Comparison of ENCODE assay signal across 15 cellular contexts in the genomic region with DNA sequence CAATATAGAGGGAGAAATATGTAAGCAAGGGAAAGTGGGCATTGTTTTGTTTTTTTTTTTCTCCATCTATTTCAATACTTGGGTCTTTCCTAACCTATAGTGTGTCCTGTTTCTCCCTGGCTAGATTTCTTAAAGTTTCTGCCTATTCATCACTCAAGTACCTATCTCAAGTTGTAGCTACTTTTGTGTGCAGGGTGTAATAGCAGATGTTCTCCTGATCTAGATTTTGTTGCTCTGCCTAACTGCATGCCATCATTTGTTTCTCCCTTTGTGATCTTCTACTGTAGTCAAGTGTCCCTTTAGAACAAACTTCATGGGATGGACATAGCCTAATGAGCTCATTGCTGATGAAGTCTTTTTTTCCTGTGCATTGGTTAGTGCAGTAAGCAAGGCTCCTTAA. TPM values are rescaled to one million over a fixed set of nuclear protein-coding genes. Genes with fewer than 3 reads are reported as not detected.
DNase-seq lines count a peak whose midpoint lies in the region; ATAC-seq, FAIRE-seq and TF ChIP-seq lines count a peak whose summit lies in the region.
"Had no signal": no experiment of that assay in that cellular context is flagged by ENCODE, and none has a peak within 500 bp of the region (broad histone marks: within the 10 kb centered on the region; RNA-seq: fewer than 3 reads in every experiment).

No MANE protein-coding gene starts in this region.

- H3K4me3 Mint-ChIP-seq in T-cell, result no peak overlapping the region
- no peak overlapping the region for H3K4me3 Mint-ChIP-seq in stimulated activated effector memory CD8-positive, alpha-beta T cell treated with anti-CD3 and anti-CD28 coated beads, Interleukin-12 subunit alpha, Interleukin-12 subunit beta, amount 100 ng/mL, for 72 hours

- peaks cover 64% of the 10 kb centered on the region for H3K79me2 ChIP-seq in HepG2 (ENCODE audit: insufficient read depth, low read length)

- H3K36me3 ChIP-seq in HepG2 (replicated peaks in 1 of 2; ENCODE audit: control insufficient read depth in 1 of 2, insufficient read depth in 2 of 2, low read length in 2 of 2) (peaks cover 23 to 66% of the 10 kb centered on the region in 2 experiments), right lobe of liver (no peaks in the 10 kb centered on the region), brain microvascular endothelial cell (replicated peaks) (peaks cover 4% of the 10 kb centered on the region), BE2C (peaks cover 48% of the 10 kb centered on the region)

- no peak for FAIRE-seq in HepG2 (lab: Jason Lieb, UNC)

- BruUV-seq in HepG2 (replicated peaks; lab: Mats Ljungman, UMichigan), result no TSS peak

- H3K4me2 ChIP-seq in HepG2 (ENCODE audit: low read depth, low read length), result no peak overlapping the region

- H3K4me3 ChIP-seq in HepG2 (replicated peaks in 1 of 3; ENCODE audit: insufficient read depth in 1 of 3, low read depth in 2 of 3, low read length in 3 of 3) (no peak overlapping the region), right lobe of liver (no peak overlapping the region), brain microvascular endothelial cell (ENCODE audit: low read depth, low read length) (no peak overlapping the region), BE2C (ENCODE audit: low read depth, low read length) (no peak overlapping the region)

- DNase-seq in HepG2 (ENCODE audit: low spot score) (no peak), right lobe of liver (no peak), T-cell (no peak), brain microvascular endothelial cell (no peak), DMS153 (lab: John Stamatoyannopoulos, UW) (no peak), BE2C (no peak)
- no peak for DNase-seq in stimulated activated effector memory CD8-positive, alpha-beta T cell treated with anti-CD3 and anti-CD28 coated beads, Interleukin-12 subunit alpha, Interleukin-12 subunit beta, amount 100 ng/mL, for 72 hours (ENCODE audit: low spot score in 2 of 2)
- no peak for DNase-seq in stimulated activated CD4-positive, alpha-beta T cell treated with anti-CD3 and anti-CD28 coated beads, Interleukin-1b, Interleukin-23, amount 100 ng/mL, for 48 hours
- DNase-seq: COR-L47, GOT3, NCI-H1930, NCI-H2171 treated with DMSO at 0.1 percent for 48 hours, NCI-H446 treated with DMSO at 0.1 percent for 48 hours, NCI-H748 treated with DMSO at 0.1 percent for 48 hours had no signal

- POLR2A ChIA-PET in HepG2 (lab: Yijun Ruan, JAX), result no interaction called here
- POLR2A ChIA-PET in T-cell (lab: Charles Lee), result interaction anchor here in 1 of 2 donors (0.5 to 0.6 kb wide), 2 partner anchors 24 to 43 kb away, joined by 3 read pairs; no protein-coding TSS in a partner anchor

- no peak overlapping the region for H3K9ac ChIP-seq in HepG2 (ENCODE audit: insufficient read depth, low read depth, low read length)

- no peaks in the 10 kb centered on the region for H3K9me3 Mint-ChIP-seq in T-cell
- H3K9me3 Mint-ChIP-seq in stimulated activated effector memory CD8-positive, alpha-beta T cell treated with anti-CD3 and anti-CD28 coated beads, Interleukin-12 subunit alpha, Interleukin-12 subunit beta, amount 100 ng/mL, for 72 hours, result no peaks in the 10 kb centered on the region

- CTCF ChIA-PET in HepG2 (lab: Yijun Ruan, JAX; ENCODE audit: low intra/inter-chr PET ratio, low total read pairs), result no interaction called here
- CTCF ChIA-PET in T-cell (lab: Charles Lee), result interaction anchor here in 1 of 2 donors (0.5 to 1.4 kb wide), 5 partner anchors 21 to 86 kb away, joined by 3 to 5 read pairs (median 3); no protein-coding TSS in a partner anchor

- ATAC-seq in HepG2, result no peak
- ATAC-seq in right lobe of liver, result no peak
- ATAC-seq in T-cell (replicated peaks in 1 of 4), result no peak
- ATAC-seq in stimulated activated effector memory CD8-positive, alpha-beta T cell treated with anti-CD3 and anti-CD28 coated beads, Interleukin-12 subunit alpha, Interleukin-12 subunit beta, amount 100 ng/mL, for 72 hours, result no peak
- ATAC-seq: Right ventricle myocardium inferior had no signal

- peaks cover 88 to 91% (median 89%) of the 10 kb centered on the region in 3 donors for H3K4me1 Mint-ChIP-seq in T-cell
- H3K4me1 Mint-ChIP-seq in stimulated activated effector memory CD8-positive, alpha-beta T cell treated with anti-CD3 and anti-CD28 coated beads, Interleukin-12 subunit alpha, Interleukin-12 subunit beta, amount 100 ng/mL, for 72 hours, result peaks cover 75% of the 10 kb centered on the region

- no peaks in the 10 kb centered on the region for H3K27me3 Mint-ChIP-seq in T-cell

- no peak overlapping the region for H3K27ac ChIP-seq in HepG2 (ENCODE audit: extremely low read length, insufficient read depth, low read length)
- no peak overlapping the region for H3K27ac ChIP-seq in right lobe of liver
- peak overlapping the region; percentile 48 for H3K27ac ChIP-seq in brain microvascular endothelial cell

- in situ Hi-C loops in HepG2 (cut with HindIII; ENCODE audit: extremely low pct_ligation_motif_present, low pct_unique_long_range_greater_than_20kb) (no loop called here), brain microvascular endothelial cell (cut with HindIII; ENCODE audit: low pct_ligation_motif_present, low sequenced_read_pairs) (no loop called here)

- peaks cover 17% of the 10 kb centered on the region for H4K20me1 ChIP-seq in HepG2 (ENCODE audit: insufficient read depth, low read length)

- no peak for TF ChIP-seq RAD21 in HepG2 (CRISPR knock-in tag; IDR thresholded peaks at IDR 0.05)

- peaks cover 18% of the 10 kb centered on the region for H3K4me1 ChIP-seq in HepG2 (ENCODE audit: insufficient read depth, low read length)
- peaks cover 0 to 19% (median 2%) of the 10 kb centered on the region in 4 donors for H3K4me1 ChIP-seq in right lobe of liver
- H3K4me1 ChIP-seq in BE2C, result peaks cover 16% of the 10 kb centered on the region

- no peak overlapping the region for H2AFZ ChIP-seq in HepG2 (ENCODE audit: low read length)

- peak overlapping the region; percentile 5 to 17 for H3K27ac Mint-ChIP-seq in T-cell
- H3K27ac Mint-ChIP-seq in stimulated activated effector memory CD8-positive, alpha-beta T cell treated with anti-CD3 and anti-CD28 coated beads, Interleukin-12 subunit alpha, Interleukin-12 subunit beta, amount 100 ng/mL, for 72 hours, result peak overlapping the region; percentile 7

- intact Hi-C loops in HepG2 (cut with micrococcal nuclease; ENCODE audit: unreplicated experiment), result no loop called here
- intact Hi-C loops in right lobe of liver (cut with DNase I), result no loop called here

- TF ChIP-seq CTCF in HepG2 (CRISPR knock-in tag; IDR thresholded peaks at IDR 0.05), result no peak
- TF ChIP-seq CTCF in right lobe of liver (IDR thresholded peaks at IDR 0.05), result no peak
- TF ChIP-seq CTCF in brain microvascular endothelial cell (IDR thresholded peaks at IDR 0.05; ENCODE audit: low read depth, low read length, missing control alignments), result no peak
- no peak for TF ChIP-seq CTCF in BE2C (IDR thresholded peaks at IDR 0.05; ENCODE audit: low read depth, low read length)

- H3K27me3 ChIP-seq in HepG2 (ENCODE audit: control insufficient read depth in 1 of 2, insufficient read depth in 2 of 2, low read length in 2 of 2), result no peaks in the 10 kb centered on the region
- H3K27me3 ChIP-seq in right lobe of liver, result no peaks in the 10 kb centered on the region
- no peaks in the 10 kb centered on the region for H3K27me3 ChIP-seq in brain microvascular endothelial cell (replicated peaks)
- H3K27me3 ChIP-seq in BE2C, result no peaks in the 10 kb centered on the region

- peaks cover 28% of the 10 kb centered on the region for H3K36me3 Mint-ChIP-seq in T-cell
- H3K36me3 Mint-ChIP-seq in stimulated activated effector memory CD8-positive, alpha-beta T cell treated with anti-CD3 and anti-CD28 coated beads, Interleukin-12 subunit alpha, Interleukin-12 subunit beta, amount 100 ng/mL, for 72 hours, result peaks cover 58% of the 10 kb centered on the region

- no peak for TF ChIP-seq POLR2A in HepG2 (IDR thresholded peaks at IDR 0.05; ENCODE audit: insufficient read depth in 1 of 2, low read depth in 2 of 2, low read length in 2 of 2)
- TF ChIP-seq POLR2A in right lobe of liver (IDR thresholded peaks at IDR 0.05), result no peak

- no peaks in the 10 kb centered on the region for H3K9me3 ChIP-seq in HepG2 (ENCODE audit: low read length)
- no peaks in the 10 kb centered on the region for H3K9me3 ChIP-seq in right lobe of liver
- H3K9me3 ChIP-seq in BE2C, result no peaks in the 10 kb centered on the region

- TF ChIP-seq EP300 in HepG2 (IDR thresholded peaks at IDR 0.05; ENCODE audit: low read depth in 2 of 2, low read length in 2 of 2) (no peak), HepG2 (CRISPR knock-in tag; IDR thresholded peaks at IDR 0.05; ENCODE audit: borderline replicate concordance) (no peak)

RNA-seq across cellular contexts. Expression of a gene that starts 45.8 kb away (rescaled TPM):
- total RNA-seq in HepG2 (2016; rRNA removed; fragmentation: Illumina TruSeq; extraction: Trizol) (19.4 and 75.3 TPM in 2 replicates), right lobe of liver (10 to 100 TPM; 17.3 to 29.7 (median 25.5) TPM), T-cell (10 to 100 TPM; 30.2 to 41.2 (median 38.1) TPM)
- total RNA-seq in HepG2 (2016; cell fraction: cytosol; rRNA removed; fragmentation: Illumina TruSeq; extraction: Trizol; ENCODE audit: low read depth), result 17.3 and 19.8 TPM in 2 replicates
- 17.0 and 75.6 TPM in 2 replicates for total RNA-seq in HepG2 (2016; cell fraction: insoluble cytoplasmic fraction; rRNA removed; fragmentation: Illumina TruSeq; extraction: Trizol)
- 20.3 and 21.0 TPM in 2 replicates for total RNA-seq in HepG2 (2016; cell fraction: membrane; rRNA removed; fragmentation: Illumina TruSeq; extraction: Trizol)
- total RNA-seq in HepG2 (2016; cell fraction: nucleus; rRNA removed; fragmentation: Illumina TruSeq; extraction: Trizol), result 45.7 and 48.4 TPM in 2 replicates
- polyA plus RNA-seq in HepG2 (2011; rRNA removed), result 9.9 and 10.2 TPM in 2 replicates
- 5.5 and 9.3 TPM in 2 replicates for polyA plus RNA-seq in HepG2 (2011; cell fraction: cytosol; rRNA removed)
- polyA plus RNA-seq in HepG2 (2011; cell fraction: nucleus; rRNA removed), result 10.9 and 11.3 TPM in 2 replicates
- 51.4 and 67.5 TPM in 2 replicates for polyA plus RNA-seq in HepG2 (2012)
- polyA plus RNA-seq in HepG2 (2016; cell fraction: cytosol; fragmentation: Illumina TruSeq; extraction: Trizol; ENCODE audit: low read depth), result 2.6 and 3.5 TPM in 2 replicates
- polyA plus RNA-seq in HepG2 (2016; cell fraction: insoluble cytoplasmic fraction; fragmentation: Illumina TruSeq; extraction: Trizol; ENCODE audit: low read depth), result 131 and 136 TPM in 2 replicates
- 9.6 and 10.8 TPM in 2 replicates for polyA plus RNA-seq in HepG2 (2016; cell fraction: membrane; fragmentation: Illumina TruSeq; extraction: Trizol; ENCODE audit: low read depth)
- 89.8 and 94.4 TPM in 2 replicates for polyA plus RNA-seq in HepG2 (2016; cell fraction: nucleus; fragmentation: Illumina TruSeq; extraction: Trizol; ENCODE audit: insufficient read depth, low read depth)
- 7.0 and 9.4 TPM in 2 replicates for polyA minus RNA-seq in HepG2 (2011; rRNA and poly(A)+ RNA removed; ENCODE audit: low replicate concordance)
- 25.1 and 28.4 TPM in 2 replicates for polyA minus RNA-seq in HepG2 (2011; cell fraction: cytosol; rRNA and poly(A)+ RNA removed)
- polyA minus RNA-seq in HepG2 (2011; cell fraction: nucleus; rRNA and poly(A)+ RNA removed), result 21.5 and 22.1 TPM in 2 replicates
- 60.2 TPM for polyA plus RNA-seq in BE2C (2012; ENCODE audit: insufficient read depth, insufficient read length, low read depth)
